Comparison of ENCODE assay signal across 1 cellular context in genomic region chr14:75993567-75994041, GRCh38.
TF ChIP-seq lines count a peak whose summit lies in the region.

No MANE protein-coding gene starts in this region.

TF ChIP-seq in IMR-90, 13 proteins besides CTCF, POLR2A, EP300 and RAD21:
- TF ChIP-seq MAFK (IDR thresholded peaks at IDR 0.05; ENCODE audit: low read depth, low read length): no peak
- no peak for TF ChIP-seq FOS (IDR thresholded peaks at IDR 0.05; ENCODE audit: low read depth, low read length)
- no peak for TF ChIP-seq RFX5 (IDR thresholded peaks at IDR 0.05; ENCODE audit: low read depth, low read length)
- TF ChIP-seq, protein P1, sequence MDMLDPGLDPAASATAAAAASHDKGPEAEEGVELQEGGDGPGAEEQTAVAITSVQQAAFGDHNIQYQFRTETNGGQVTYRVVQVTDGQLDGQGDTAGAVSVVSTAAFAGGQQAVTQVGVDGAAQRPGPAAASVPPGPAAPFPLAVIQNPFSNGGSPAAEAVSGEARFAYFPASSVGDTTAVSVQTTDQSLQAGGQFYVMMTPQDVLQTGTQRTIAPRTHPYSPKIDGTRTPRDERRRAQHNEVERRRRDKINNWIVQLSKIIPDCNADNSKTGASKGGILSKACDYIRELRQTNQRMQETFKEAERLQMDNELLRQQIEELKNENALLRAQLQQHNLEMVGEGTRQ (IDR thresholded peaks at IDR 0.05; ENCODE audit: low read depth, low read length): no peak
- no peak for TF ChIP-seq SMC3 (IDR thresholded peaks at IDR 0.05; ENCODE audit: low read depth, low read length)
- no peak for TF ChIP-seq BHLHE40 (IDR thresholded peaks at IDR 0.05; ENCODE audit: low read depth, low read length)
- no peak for TF ChIP-seq MAZ (IDR thresholded peaks at IDR 0.05; ENCODE audit: borderline replicate concordance, low read depth, low read length)
- no peak for TF ChIP-seq RCOR1 (IDR thresholded peaks at IDR 0.05; ENCODE audit: insufficient replicate concordance, low read length)
